Comparison of ENCODE assay signal across 16 cellular contexts in genomic region chr18:35277633-35278032, GRCh38. TPM values are rescaled to one million over a fixed set of nuclear protein-coding genes. Genes with fewer than 3 reads are reported as not detected.
DNase-seq lines count a peak whose midpoint lies in the region; ATAC-seq, FAIRE-seq and TF ChIP-seq lines count a peak whose summit lies in the region.
"Had no signal": no experiment of that assay in that cellular context is flagged by ENCODE, and none has a peak within 500 bp of the region (broad histone marks: within the 10 kb centered on the region; RNA-seq: fewer than 3 reads in every experiment).

No MANE protein-coding gene starts in this region.

- dilution Hi-C loops in endothelial cell of umbilical vein (cut with MboI; ENCODE audit: extremely low pct_ligation_motif_present, low sequenced_read_pairs): no loop called here

- POLR2A ChIA-PET in activated CD4-positive, alpha-beta T cell treated with anti-CD3 and anti-CD28 coated beads for 36 hours (lab: Charles Lee): no interaction called here
- POLR2A ChIA-PET in endothelial cell of umbilical vein (lab: Charles Lee): no interaction called here

- H3K27me3 ChIP-seq in endothelial cell of umbilical vein (ENCODE audit: control insufficient read depth in 2 of 2, insufficient read depth in 2 of 2, low read length in 2 of 2): no peaks in the 10 kb centered on the region
- H3K27me3 ChIP-seq: BLaER1 had no signal

- TF ChIP-seq CTCF in endothelial cell of umbilical vein (IDR thresholded peaks at IDR 0.05; ENCODE audit: extremely low read depth in 1 of 2, insufficient read depth in 1 of 2, low read depth in 1 of 2, low read length in 2 of 2): no peak

- H3K4me1 ChIP-seq in endothelial cell of umbilical vein (ENCODE audit: control insufficient read depth, extremely low read depth, insufficient read depth, low read length): peaks cover 26% of the 10 kb centered on the region
- H3K4me1 ChIP-seq: BLaER1, Caco-2 had no signal

- no peak overlapping the region for H2AFZ ChIP-seq in endothelial cell of umbilical vein (ENCODE audit: low read depth, low read length)
- H2AFZ ChIP-seq: GM23338 had no signal

- no peak overlapping the region for H3K4me3 ChIP-seq in endothelial cell of umbilical vein (replicated peaks in 1 of 3; ENCODE audit: insufficient read depth in 1 of 3, low read depth in 1 of 3, low read length in 3 of 3)
- H3K4me3 ChIP-seq: BLaER1, GM23338 had no signal

- no peaks in the 10 kb centered on the region for H4K20me1 ChIP-seq in endothelial cell of umbilical vein (replicated peaks; ENCODE audit: control insufficient read depth, extremely low read depth, insufficient read depth, low read length)
- H4K20me1 ChIP-seq: BLaER1 had no signal

- BruUV-seq in endothelial cell of umbilical vein (replicated peaks; lab: Mats Ljungman, UMichigan): no TSS peak

- H3K9me3 ChIP-seq in endothelial cell of umbilical vein (replicated peaks; ENCODE audit: control insufficient read depth, insufficient read depth, low read length): peaks cover 3% of the 10 kb centered on the region
- H3K9me3 ChIP-seq: Caco-2 had no signal

- no peak overlapping the region for H3K9ac ChIP-seq in endothelial cell of umbilical vein (replicated peaks; ENCODE audit: extremely low read depth, insufficient read depth, low read length)
- H3K9ac ChIP-seq: BLaER1 had no signal

- H3K4me1 Mint-ChIP-seq in activated CD4-positive, alpha-beta T cell treated with anti-CD3 and anti-CD28 coated beads for 36 hours: peaks cover 19% of the 10 kb centered on the region
- H3K4me1 Mint-ChIP-seq in stimulated activated naive CD8-positive, alpha-beta T cell treated with anti-CD3 and anti-CD28 coated beads, Interleukin-15, amount 100 ng/mL, for 72 hours: peaks cover 14% of the 10 kb centered on the region
- H3K4me1 Mint-ChIP-seq: CD14-positive monocyte, GM23338 had no signal

- DNase-seq in activated CD4-positive, alpha-beta T cell treated with anti-CD3 and anti-CD28 coated beads for 36 hours: no peak
- DNase-seq in activated CD4-positive, alpha-beta T cell treated with anti-CD3 and anti-CD28 coated beads, Interleukin-2, amount 50 U/mL, for 1 hour: no peak
- no peak for DNase-seq in stimulated activated naive CD8-positive, alpha-beta T cell treated with anti-CD3 and anti-CD28 coated beads, Interleukin-15, amount 100 ng/mL, for 72 hours
- no peak for DNase-seq in stimulated activated naive CD8-positive, alpha-beta T cell treated with anti-CD3 and anti-CD28 coated beads, Interleukin-15, Interleukin-2, amounts not matched to agents 100 U/mL and 50 U/mL, for 24 hours
- peak; percentile 20 for DNase-seq in endothelial cell of umbilical vein (ENCODE audit: low read depth, low spot score)
- DNase-seq in ecto neural progenitor cell (ENCODE audit: low spot score): no peak
- no peak for DNase-seq in NCI-H1092 treated with DMSO at 0.1 percent for 48 hours (lab: John Stamatoyannopoulos, UW)
- DNase-seq: 8988T, Caco-2, HCEC 1CT had no signal

- H3K4me2 ChIP-seq in endothelial cell of umbilical vein (ENCODE audit: insufficient read depth, low read length): peak overlapping the region; percentile 40
- H3K4me2 ChIP-seq: BLaER1, GM23338 had no signal

- H3K9me1 ChIP-seq in endothelial cell of umbilical vein (replicated peaks; ENCODE audit: control insufficient read depth, extremely low read depth, insufficient read depth, low read length): no peaks in the 10 kb centered on the region

- H3K79me2 ChIP-seq in endothelial cell of umbilical vein (ENCODE audit: control insufficient read depth, insufficient read depth, low read length): peaks cover 8% of the 10 kb centered on the region

- H3K9me3 Mint-ChIP-seq in activated CD4-positive, alpha-beta T cell treated with anti-CD3 and anti-CD28 coated beads for 36 hours (ENCODE audit: low read depth): peaks cover 8% of the 10 kb centered on the region
- H3K9me3 Mint-ChIP-seq in stimulated activated naive CD8-positive, alpha-beta T cell treated with anti-CD3 and anti-CD28 coated beads, Interleukin-15, amount 100 ng/mL, for 72 hours: peaks cover 17 to 19% of the 10 kb centered on the region in 2 donors

- CTCF ChIA-PET in activated CD4-positive, alpha-beta T cell treated with anti-CD3 and anti-CD28 coated beads for 36 hours (lab: Charles Lee): interaction anchor here (1.1 to 1.7 kb wide), 2 partner anchors 21 to 109 kb away, joined by 3 to 4 read pairs; no protein-coding TSS in a partner anchor
- CTCF ChIA-PET in endothelial cell of umbilical vein (lab: Charles Lee): interaction anchor here (1.4 to 1.6 kb wide), 3 partner anchors 10 to 77 kb away, joined by 3 to 7 read pairs (median 5); no protein-coding TSS in a partner anchor

- H3K27me3 Mint-ChIP-seq in activated CD4-positive, alpha-beta T cell treated with anti-CD3 and anti-CD28 coated beads for 36 hours: no peaks in the 10 kb centered on the region
- no peaks in the 10 kb centered on the region for H3K27me3 Mint-ChIP-seq in stimulated activated naive CD8-positive, alpha-beta T cell treated with anti-CD3 and anti-CD28 coated beads, Interleukin-15, amount 100 ng/mL, for 72 hours

- H3K36me3 Mint-ChIP-seq in activated CD4-positive, alpha-beta T cell treated with anti-CD3 and anti-CD28 coated beads for 36 hours (ENCODE audit: low read depth): peaks cover 11% of the 10 kb centered on the region

- no peak overlapping the region for H3K27ac ChIP-seq in endothelial cell of umbilical vein (ENCODE audit: insufficient read depth, low read depth, low read length)
- H3K27ac ChIP-seq: BLaER1 had no signal

- no peak overlapping the region for H3K4me3 Mint-ChIP-seq in activated CD4-positive, alpha-beta T cell treated with anti-CD3 and anti-CD28 coated beads for 36 hours
- H3K4me3 Mint-ChIP-seq in stimulated activated naive CD8-positive, alpha-beta T cell treated with anti-CD3 and anti-CD28 coated beads, Interleukin-15, amount 100 ng/mL, for 72 hours: no peak overlapping the region
- H3K4me3 Mint-ChIP-seq: CD14-positive monocyte, GM23338 had no signal

- ATAC-seq in activated CD4-positive, alpha-beta T cell treated with anti-CD3 and anti-CD28 coated beads for 36 hours: peak; percentile 80
- peak; percentile 78 for ATAC-seq in stimulated activated naive CD8-positive, alpha-beta T cell treated with anti-CD3 and anti-CD28 coated beads, Interleukin-15, amount 100 ng/mL, for 72 hours
- ATAC-seq in stimulated activated naive CD8-positive, alpha-beta T cell treated with anti-CD3 and anti-CD28 coated beads, Interleukin-15, Interleukin-2, amounts not matched to agents 100 U/mL and 50 U/mL, for 24 hours: no peak
- ATAC-seq: GM23338 had no signal

- intact Hi-C loops in activated CD4-positive, alpha-beta T cell treated with anti-CD3 and anti-CD28 coated beads for 36 hours (cut with DNase I, micrococcal nuclease): no loop called here
- intact Hi-C loops in endothelial cell of umbilical vein (cut with micrococcal nuclease): no loop called here

- no peaks in the 10 kb centered on the region for H3K36me3 ChIP-seq in endothelial cell of umbilical vein (ENCODE audit: control insufficient read depth in 2 of 2, extremely low read depth in 1 of 2, insufficient read depth in 2 of 2, low read length in 2 of 2)

- peak; percentile 4 for FAIRE-seq in endothelial cell of umbilical vein (lab: Jason Lieb, UNC)
- FAIRE-seq: G401.6, GM12891, H54 had no signal

- no peak for TF ChIP-seq POLR2A in endothelial cell of umbilical vein (IDR thresholded peaks at IDR 0.05; ENCODE audit: low read depth, low read length)

- no peak overlapping the region for H3K27ac Mint-ChIP-seq in activated CD4-positive, alpha-beta T cell treated with anti-CD3 and anti-CD28 coated beads for 36 hours
- no peak overlapping the region for H3K27ac Mint-ChIP-seq in stimulated activated naive CD8-positive, alpha-beta T cell treated with anti-CD3 and anti-CD28 coated beads, Interleukin-15, amount 100 ng/mL, for 72 hours
- H3K27ac Mint-ChIP-seq: CD14-positive monocyte, GM23338 had no signal

TF ChIP-seq in endothelial cell of umbilical vein, 7 proteins besides CTCF, POLR2A, EP300 and RAD21:
- TF ChIP-seq MAX (IDR thresholded peaks at IDR 0.05; ENCODE audit: insufficient read depth, insufficient read length): no peak
- TF ChIP-seq JUN (IDR thresholded peaks at IDR 0.05; ENCODE audit: borderline replicate concordance, insufficient read depth, insufficient read length, low read depth): peak; percentile 50
- TF ChIP-seq FOS (IDR thresholded peaks at IDR 0.05; ENCODE audit: borderline replicate concordance, insufficient read depth, low read length): peak; percentile 65
- peak; percentile 40 for TF ChIP-seq POLR2AphosphoS5 (IDR thresholded peaks at IDR 0.05; ENCODE audit: insufficient read depth, low read depth, low read length)
- no peak for TF ChIP-seq MYC (IDR thresholded peaks at IDR 0.05; ENCODE audit: low read depth, low read length)

RNA-seq across cellular contexts. Expression of gene ZSCAN30, which starts 12.4 kb away (rescaled TPM):
- total RNA-seq in activated CD4-positive, alpha-beta T cell treated with anti-CD3 and anti-CD28 coated beads for 36 hours: 10 to 100 TPM; 24.2 to 25.4 TPM
- 14.6 and 18.0 TPM in 2 replicates for total RNA-seq in endothelial cell of umbilical vein
- polyA plus RNA-seq in endothelial cell of umbilical vein: 5.9 and 6.7 TPM in 2 replicates
- 5.7 and 6.5 TPM in 2 replicates for polyA plus RNA-seq in endothelial cell of umbilical vein (2011; cell fraction: cytosol; rRNA removed)
- polyA plus RNA-seq in endothelial cell of umbilical vein (2011; cell fraction: nucleus; rRNA removed): 50.6 and 60.6 TPM in 2 replicates
- polyA plus RNA-seq in endothelial cell of umbilical vein (2012): 12.5 and 13.5 TPM in 2 replicates
- polyA minus RNA-seq in endothelial cell of umbilical vein: 19.4 and 25.6 TPM in 2 replicates
- 1.2 TPM for polyA minus RNA-seq in endothelial cell of umbilical vein (2011; cell fraction: cytosol; rRNA and poly(A)+ RNA removed)
- polyA minus RNA-seq in endothelial cell of umbilical vein (2011; cell fraction: nucleus; rRNA and poly(A)+ RNA removed): 24.2 and 33.0 TPM in 2 replicates

RNA-seq across cellular contexts. Expression of gene ZNF397, which starts 36.8 kb away (rescaled TPM):
- 10 to 100 TPM; 21.3 to 21.9 TPM for total RNA-seq in activated CD4-positive, alpha-beta T cell treated with anti-CD3 and anti-CD28 coated beads for 36 hours
- 5.1 and 5.5 TPM in 2 replicates for total RNA-seq in endothelial cell of umbilical vein
- 1.1 and 1.5 TPM in 2 replicates for polyA plus RNA-seq in endothelial cell of umbilical vein
- 2.0 and 2.2 TPM in 2 replicates for polyA plus RNA-seq in endothelial cell of umbilical vein (2011; cell fraction: cytosol; rRNA removed)
- 4.6 and 5.2 TPM in 2 replicates for polyA plus RNA-seq in endothelial cell of umbilical vein (2011; cell fraction: nucleus; rRNA removed)
- polyA plus RNA-seq in endothelial cell of umbilical vein (2012): 2.9 and 4.4 TPM in 2 replicates
- 3.5 and 5.3 TPM in 2 replicates for polyA minus RNA-seq in endothelial cell of umbilical vein
- polyA minus RNA-seq in endothelial cell of umbilical vein (2011; cell fraction: cytosol; rRNA and poly(A)+ RNA removed): 3.0 TPM
- polyA minus RNA-seq in endothelial cell of umbilical vein (2011; cell fraction: nucleus; rRNA and poly(A)+ RNA removed): 4.1 and 5.4 TPM in 2 replicates
